Comparison of ENCODE assay signal across 13 cellular contexts in the genomic region with DNA sequence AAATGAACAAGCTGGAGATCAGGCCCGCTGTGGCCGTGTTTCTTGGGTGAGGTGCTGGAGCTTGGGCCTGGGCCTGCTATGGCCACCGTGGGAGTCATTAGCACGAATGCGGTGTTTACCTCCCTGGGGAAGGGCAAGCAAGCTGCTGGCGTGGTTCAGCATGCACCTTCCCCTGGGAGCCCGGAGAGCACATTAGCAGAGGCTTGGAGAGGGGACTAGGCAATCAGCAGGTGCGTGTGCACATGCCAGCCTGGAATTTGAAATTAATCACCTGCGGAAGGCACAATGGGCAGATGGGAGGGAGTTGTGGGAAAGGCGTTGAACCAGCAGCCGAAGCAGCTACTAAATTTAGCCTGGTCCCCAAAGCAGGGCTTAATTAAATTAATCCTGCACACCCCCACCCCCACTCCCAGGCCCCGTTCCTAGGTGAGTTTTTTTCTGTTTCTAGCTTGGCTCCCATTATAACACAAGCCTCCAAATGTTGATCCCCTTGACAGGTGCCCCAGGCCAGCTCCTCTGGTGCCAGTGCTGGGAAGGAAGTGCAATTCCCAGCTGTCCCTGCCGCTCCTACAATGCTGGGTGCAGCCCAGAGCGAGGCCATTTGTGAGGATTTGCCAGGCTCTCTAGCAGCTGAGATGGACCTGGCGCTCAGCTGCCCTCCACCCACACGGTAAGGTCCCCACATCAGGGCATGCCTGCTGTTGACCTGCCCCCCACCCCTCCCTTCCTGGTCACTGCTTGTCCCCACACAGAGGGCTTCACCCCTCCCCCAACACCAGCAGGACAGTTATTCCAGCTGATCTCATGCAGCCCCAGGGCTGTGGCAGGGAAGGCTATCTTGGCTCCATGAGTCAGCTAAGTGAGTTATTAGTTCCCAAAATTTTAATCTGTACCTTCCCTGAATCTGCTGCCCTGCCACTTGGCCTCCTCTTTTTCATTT.
DNase-seq lines count a peak whose midpoint lies in the region; ATAC-seq and TF ChIP-seq lines count a peak whose summit lies in the region.
"Had no signal": no experiment of that assay in that cellular context is flagged by ENCODE, and none has a peak within 500 bp of the region (broad histone marks: within the 10 kb centered on the region; RNA-seq: fewer than 3 reads in every experiment).

No MANE protein-coding gene starts in this region.

- CTCF ChIA-PET in PC-9 (lab: Charles Lee), result no interaction called here

- H3K4me3 ChIP-seq in PC-9 (no peak overlapping the region), lower leg skin (ENCODE audit: low read depth, poor library complexity, severe bottlenecking) (no peak overlapping the region)
- H3K4me3 ChIP-seq: left lung, right lobe of liver had no signal

- H3K79me2 ChIP-seq in PC-9 (ENCODE audit: low read depth), result no peaks in the 10 kb centered on the region

- H3K4me2 ChIP-seq in PC-9, result peak overlapping the region; percentile 38

- peaks cover 31% of the 10 kb centered on the region for H3K4me1 ChIP-seq in PC-9 (replicated peaks; ENCODE audit: insufficient read depth)
- H3K4me1 ChIP-seq: left lung, right lobe of liver had no signal

- H3F3A ChIP-seq in PC-9 (ENCODE audit: insufficient read depth, low read depth), result peaks cover 3% of the 10 kb centered on the region; the same call in 1 of the 2 replicates

- ATAC-seq in HG02938 (IDR thresholded peaks at IDR 0.05; ENCODE audit: unreplicated experiment) (no peak), HG03565 (IDR thresholded peaks at IDR 0.05; ENCODE audit: unreplicated experiment) (no peak)
- ATAC-seq: left lung had no signal

- no peak for TF ChIP-seq POLR2A in lower leg skin (IDR thresholded peaks at IDR 0.05)

- no peaks in the 10 kb centered on the region for H3K9me2 ChIP-seq in PC-9 (ENCODE audit: insufficient read depth)

- WGBS in lower leg skin, 2 donors, result 63 to 81% methylated on average over 16 of the region's 16 CpGs

- H3K27ac ChIP-seq in PC-9, result 0 out of 2 replicates have a peak overlapping the region, but pooled peaks have one; percentile 5
- H3K27ac ChIP-seq: left lung, right lobe of liver had no signal

- no peaks in the 10 kb centered on the region for H4K20me1 ChIP-seq in PC-9 (ENCODE audit: insufficient read depth)

- TF ChIP-seq CTCF in PC-9 (conservative IDR thresholded peaks at IDR 0.05) (no peak), lower leg skin (IDR thresholded peaks at IDR 0.05) (no peak), GM20000 (IDR thresholded peaks at IDR 0.05; ENCODE audit: extremely low read depth, missing control alignments) (no peak)

- peak; percentile 30 for DNase-seq in DMS53 treated with DMSO at 0.1 percent for 48 hours (lab: John Stamatoyannopoulos, UW; ENCODE audit: unreplicated experiment)
- peak; percentile 97 for DNase-seq in NCI-H1436 (lab: John Stamatoyannopoulos, UW)
- peak in 1 of 2 experiments; percentile 39 for DNase-seq in PC-9
- DNase-seq in lower leg skin (ENCODE audit: low spot score in 2 of 2), result peak; percentile 11 to 63
- DNase-seq in activated CD4-positive, alpha-beta T cell treated with anti-CD3 and anti-CD28 coated beads for 1 hour, result no peak
- no peak for DNase-seq in GM20000 (ENCODE audit: low spot score)
- DNase-seq: activated CD4-positive, alpha-beta T cell treated with anti-CD3 and anti-CD28 coated beads for 48 hours; CD4-positive, alpha-beta memory T cell; H7; left lung had no signal

- H3K9me3 ChIP-seq in PC-9 (ENCODE audit: insufficient read depth, low read depth), result no peaks in the 10 kb centered on the region
- H3K9me3 ChIP-seq: left lung, right lobe of liver had no signal

- H3K36me3 ChIP-seq in PC-9 (ENCODE audit: low read depth), result no peaks in the 10 kb centered on the region
- H3K36me3 ChIP-seq: left lung, right lobe of liver had no signal

- intact Hi-C loops in PC-9 (cut with micrococcal nuclease; ENCODE audit: unreplicated experiment) (no loop called here), lower leg skin (cut with DNase I; ENCODE audit: low total_unique reads) (no loop called here)

- H3K27me3 ChIP-seq in PC-9 (ENCODE audit: insufficient read depth, low read depth), result no peaks in the 10 kb centered on the region
- H3K27me3 ChIP-seq: left lung, right lobe of liver had no signal

- no TSS peak for BruUV-seq in PC-9 (replicated peaks; lab: Mats Ljungman, UMichigan)

- no peak overlapping the region for H2AFZ ChIP-seq in PC-9

- POLR2A ChIA-PET in PC-9 (lab: Charles Lee; ENCODE audit: unreplicated experiment), result no interaction called here

Comparison
In these comparisons a context has a peak if more than half of its experiments do, and no peak if none do; other contexts are left out.
1. DNase-seq: peak in DMS53 treated with DMSO at 0.1 percent for 48 hours (single experiment), NCI-H1436 (single experiment) and lower leg skin (2 of 2); none in activated CD4-positive, alpha-beta T cell treated with anti-CD3 and anti-CD28 coated beads for 1 hour (single experiment) and GM20000 (single experiment).